21 cellular contexts compared by ENCODE assay signal in the genomic region with DNA sequence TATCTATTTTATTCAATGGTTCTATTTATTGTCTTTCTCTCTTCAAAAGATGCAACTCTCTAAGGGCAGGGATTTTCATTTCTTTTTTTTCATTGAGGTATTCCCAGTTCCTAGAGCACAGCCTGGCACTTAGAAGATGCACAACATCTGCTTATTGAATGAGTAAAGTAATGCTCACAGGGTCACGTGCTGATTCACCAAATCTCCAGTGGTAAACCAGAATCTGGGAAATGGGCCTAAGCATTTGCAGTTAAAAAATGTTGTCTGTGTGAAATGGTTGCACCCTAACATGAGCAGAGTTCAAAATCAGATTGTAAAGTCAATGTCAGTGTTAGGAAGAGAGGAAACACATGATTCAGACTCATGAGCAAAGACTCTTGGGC. TPM values are rescaled to one million over a fixed set of nuclear protein-coding genes. Genes with fewer than 3 reads are reported as not detected.
DNase-seq lines count a peak whose midpoint lies in the region; ATAC-seq, FAIRE-seq and TF ChIP-seq lines count a peak whose summit lies in the region.
"Had no signal": no experiment of that assay in that cellular context is flagged by ENCODE, and none has a peak within 500 bp of the region (broad histone marks: within the 10 kb centered on the region; RNA-seq: fewer than 3 reads in every experiment).

No MANE protein-coding gene starts in this region.

- no peak overlapping the region for H3K4me3 ChIP-seq in astrocyte (ENCODE audit: insufficient read depth, low read depth, low read length)
- no peak overlapping the region for H3K4me3 ChIP-seq in sigmoid colon
- H3K4me3 ChIP-seq: psoas muscle, uterus had no signal

- WGBS in sigmoid colon, 2 donors, result 48 to 85% methylated on average over 1 of the region's 1 CpG

- no peak overlapping the region for H2AFZ ChIP-seq in astrocyte (ENCODE audit: low read depth, low read length)

- H3K27ac Mint-ChIP-seq in HFFc6, result peak overlapping the region; percentile 98
- H3K27ac Mint-ChIP-seq in astrocyte (ENCODE audit: unreplicated experiment), result peak overlapping the region; percentile 70
- no peak overlapping the region for H3K27ac Mint-ChIP-seq in mesothelial cell of epicardium
- H3K27ac Mint-ChIP-seq: activated T-helper 1 cell treated with anti-CD3 and anti-CD28 coated beads, Interleukin-12 subunit alpha, Interleukin-12 subunit beta, Interleukin-2, Interleukin-4 antibody, amounts not matched to agents 30 ng/mL and 10 ng/mL and 1 ng/mL, durations not matched to agents 14 hours and 24 hours and 36 hours had no signal

- TF ChIP-seq EP300 in sigmoid colon (IDR thresholded peaks at IDR 0.05), result no peak

- H3K27me3 ChIP-seq in astrocyte (ENCODE audit: insufficient read depth, low read length) (no peaks in the 10 kb centered on the region), sigmoid colon (no peaks in the 10 kb centered on the region)
- H3K27me3 ChIP-seq: uterus had no signal

- H3K27me3 Mint-ChIP-seq in HFFc6 (ENCODE audit: insufficient read depth), result no peaks in the 10 kb centered on the region
- H3K27me3 Mint-ChIP-seq in astrocyte (ENCODE audit: low read depth, unreplicated experiment), result no peaks in the 10 kb centered on the region
- no peaks in the 10 kb centered on the region for H3K27me3 Mint-ChIP-seq in mesothelial cell of epicardium (ENCODE audit: low read depth)

- H3K4me1 Mint-ChIP-seq in HFFc6 (ENCODE audit: low read depth) (peaks cover 100% of the 10 kb centered on the region), astrocyte (ENCODE audit: low read depth, unreplicated experiment) (peaks cover 78% of the 10 kb centered on the region), mesothelial cell of epicardium (peaks cover 5% of the 10 kb centered on the region)

- intact Hi-C loops in sigmoid colon (cut with DNase I), result no loop called here

- H3K4me2 ChIP-seq in astrocyte (ENCODE audit: low read length), result no peak overlapping the region
- H3K4me2 ChIP-seq: KMS-11 had no signal

- H3K79me2 ChIP-seq in astrocyte (ENCODE audit: insufficient read depth, low read length), result no peaks in the 10 kb centered on the region

- H3K9me3 Mint-ChIP-seq in HFFc6 (no peaks in the 10 kb centered on the region), astrocyte (ENCODE audit: unreplicated experiment) (no peaks in the 10 kb centered on the region), mesothelial cell of epicardium (peaks cover 1% of the 10 kb centered on the region)
- H3K9me3 Mint-ChIP-seq: activated T-helper 1 cell treated with anti-CD3 and anti-CD28 coated beads, Interleukin-12 subunit alpha, Interleukin-12 subunit beta, Interleukin-2, Interleukin-4 antibody, amounts not matched to agents 30 ng/mL and 10 ng/mL and 1 ng/mL, durations not matched to agents 14 hours and 24 hours and 36 hours had no signal

- FAIRE-seq in astrocyte (lab: Jason Lieb, UNC), result no peak
- FAIRE-seq: HTR-8/SVneo, kidney had no signal

- DNase-seq in ACHN (peak; percentile 16), HFFc6 (no peak), astrocyte (ENCODE audit: low read depth) (no peak), sigmoid colon (no peak), mesothelial cell of epicardium (ENCODE audit: low spot score in 2 of 2, unreplicated experiment in 2 of 2) (no peak), NCI-H2171 treated with DMSO at 0.1 percent for 48 hours (lab: John Stamatoyannopoulos, UW) (no peak)
- no peak for DNase-seq in activated CD4-positive, alpha-beta T cell treated with anti-CD3 and anti-CD28 coated beads for 1 hour
- DNase-seq: activated CD4-positive, alpha-beta T cell treated with anti-CD3 and anti-CD28 coated beads, Interleukin-2, amount 50 U/mL, for 1 hour; activated naive CD4-positive, alpha-beta T cell treated with anti-CD3 and anti-CD28 coated beads, Interleukin-2, amount 50 U/mL, for 16 hours; central memory CD4-positive, alpha-beta T cell; dermis blood vessel endothelial cell; kidney; NCI-H1694 treated with DMSO at 0.1 percent for 48 hours; NCI-H526 treated with DMSO at 0.1 percent for 48 hours; psoas muscle; T1000; uterus had no signal

- H3K4me1 ChIP-seq in astrocyte (ENCODE audit: insufficient read depth, low read length) (peaks cover 36% of the 10 kb centered on the region), sigmoid colon (peaks cover 0 to 92% (median 68%) of the 10 kb centered on the region in 4 donors)
- H3K4me1 ChIP-seq: psoas muscle had no signal

- no peak for TF ChIP-seq CTCF in HFFc6 (IDR thresholded peaks at IDR 0.05)
- no peak for TF ChIP-seq CTCF in astrocyte (IDR thresholded peaks at IDR 0.05; ENCODE audit: insufficient read depth, low read depth, low read length)
- TF ChIP-seq CTCF in sigmoid colon (IDR thresholded peaks at IDR 0.05), result no peak
- no peak for TF ChIP-seq CTCF in mesothelial cell of epicardium (IDR thresholded peaks at IDR 0.05; ENCODE audit: unreplicated experiment)

- H3K4me3 Mint-ChIP-seq in HFFc6, result peak overlapping the region; percentile 73; the same call in 1 of the 2 replicates
- H3K4me3 Mint-ChIP-seq in astrocyte (ENCODE audit: unreplicated experiment), result no peak overlapping the region
- no peak overlapping the region for H3K4me3 Mint-ChIP-seq in mesothelial cell of epicardium
- H3K4me3 Mint-ChIP-seq: activated T-helper 1 cell treated with anti-CD3 and anti-CD28 coated beads, Interleukin-12 subunit alpha, Interleukin-12 subunit beta, Interleukin-2, Interleukin-4 antibody, amounts not matched to agents 30 ng/mL and 10 ng/mL and 1 ng/mL, durations not matched to agents 14 hours and 24 hours and 36 hours had no signal

- no peaks in the 10 kb centered on the region for H4K20me1 ChIP-seq in astrocyte (ENCODE audit: insufficient read depth, low read length)

- no peak overlapping the region for H3K9ac ChIP-seq in astrocyte (ENCODE audit: low read length)
- H3K9ac ChIP-seq: KMS-11 had no signal

- no peak for ATAC-seq in HG02973 (IDR thresholded peaks at IDR 0.05; ENCODE audit: unreplicated experiment)
- ATAC-seq: psoas muscle had no signal

- H3K36me3 ChIP-seq in astrocyte (ENCODE audit: insufficient read depth, low read length) (no peaks in the 10 kb centered on the region), sigmoid colon (no peaks in the 10 kb centered on the region)
- H3K36me3 ChIP-seq: uterus had no signal

- H3K36me3 Mint-ChIP-seq in HFFc6 (ENCODE audit: low read depth) (peaks cover 19% of the 10 kb centered on the region), astrocyte (ENCODE audit: low read depth, unreplicated experiment) (no peaks in the 10 kb centered on the region), mesothelial cell of epicardium (no peaks in the 10 kb centered on the region)

- no peak for TF ChIP-seq POLR2A in sigmoid colon (IDR thresholded peaks at IDR 0.05)

- H3K27ac ChIP-seq in astrocyte (ENCODE audit: low read depth, low read length) (peak overlapping the region; percentile 73), sigmoid colon (peak overlapping the region; percentile 58 to 78 (median 71))
- H3K27ac ChIP-seq: KMS-11, psoas muscle had no signal

- H3K9me3 ChIP-seq in astrocyte (ENCODE audit: insufficient read depth, low read depth, low read length) (no peaks in the 10 kb centered on the region), sigmoid colon (no peaks in the 10 kb centered on the region)
- H3K9me3 ChIP-seq: psoas muscle, uterus had no signal

- in situ Hi-C loops in ACHN (cut with HindIII; ENCODE audit: low pct_ligation_motif_present, low pct_unique_long_range_greater_than_20kb, low sequenced_read_pairs), result no loop called here

RNA-seq across cellular contexts. Expression of gene SLC8A1, which starts 15.8 kb away (rescaled TPM):
- 10 to 100 TPM; 71.5 to 96.9 (median 92.2) TPM for total RNA-seq in HFFc6 (2021; fragmentation: NEBNext Ultra II Directional; extraction: Animal tissue kit (Norgen Biotek cat#: 25700))
- total RNA-seq in astrocyte, result 33.5 and 34.8 TPM in 2 replicates
- 100 to 1,000 TPM; 229 to 337 (median 302) TPM for total RNA-seq in sigmoid colon
- 1 to 10 TPM in 1 of 3 donors, under 1 TPM in 2; 0.60 to 3.7 (median 0.69) TPM for polyA plus RNA-seq in sigmoid colon
- total RNA-seq in mesothelial cell of epicardium, result 27.2 to 30.7 TPM (median 29.6 TPM) in 3 replicates
